Comparison of ENCODE assay signal across 9 cellular contexts in the genomic region with DNA sequence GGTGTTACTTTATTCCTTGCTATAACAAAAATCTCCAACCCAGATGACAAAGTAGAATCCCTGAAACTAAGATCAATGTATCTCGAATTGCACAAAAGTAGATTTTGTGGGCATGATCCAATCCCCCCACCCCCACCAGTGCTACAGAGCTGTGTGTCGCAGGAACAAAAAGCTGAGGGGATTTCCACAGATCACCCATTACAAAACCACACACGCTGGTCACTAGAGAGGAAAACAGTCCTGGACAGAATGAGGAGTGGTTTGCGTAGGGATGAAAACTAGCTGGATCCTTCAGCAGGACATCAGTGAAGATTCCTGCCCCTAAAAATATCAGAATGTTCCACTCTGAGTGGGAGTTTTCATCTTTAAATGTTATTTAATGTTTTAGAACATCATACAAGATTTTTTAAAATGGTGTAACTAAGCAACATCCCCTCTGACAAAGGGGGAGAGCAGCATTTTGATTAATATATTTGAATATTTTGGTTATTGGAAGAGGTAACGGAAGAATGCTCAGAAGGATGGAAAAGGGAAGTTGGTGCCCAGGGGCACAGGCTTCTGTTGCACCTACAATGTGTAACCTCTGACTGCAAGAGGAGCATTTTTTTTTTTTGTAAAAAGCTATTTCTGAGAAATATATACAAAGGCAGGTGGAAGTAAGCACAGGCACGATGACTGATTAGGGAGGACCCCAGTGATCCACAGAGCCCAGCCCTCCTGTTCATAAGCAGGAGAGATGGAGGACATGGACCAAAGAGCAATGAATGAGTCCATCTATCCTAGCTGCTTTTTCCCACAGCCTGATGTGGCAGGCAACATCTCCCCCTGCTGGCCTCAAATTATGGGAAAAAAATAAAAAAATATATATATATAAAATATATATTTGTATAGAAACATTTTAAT.
DNase-seq lines count a peak whose midpoint lies in the region; ATAC-seq and TF ChIP-seq lines count a peak whose summit lies in the region.
"Had no signal": no experiment of that assay in that cellular context is flagged by ENCODE, and none has a peak within 500 bp of the region (broad histone marks: within the 10 kb centered on the region; RNA-seq: fewer than 3 reads in every experiment).

No MANE protein-coding gene starts in this region.

- H3K9me3 ChIP-seq in T-helper 17 cell (ENCODE audit: control insufficient read depth, low read length, poor library complexity, severe bottlenecking) (no peaks in the 10 kb centered on the region), HAP-1 (no peaks in the 10 kb centered on the region)

- TF ChIP-seq CTCF in nephron (IDR thresholded peaks at IDR 0.05; ENCODE audit: unreplicated experiment in 3 of 3): peak; percentile 49 to 69 (median 53)

- DNase-seq in NCI-H1417 (lab: John Stamatoyannopoulos, UW): peak in 2 of 3 experiments; percentile 40 to 55
- no peak for DNase-seq in NCI-H1417 treated with DMSO at 0.1 percent for 48 hours (lab: John Stamatoyannopoulos, UW)
- peak in 1 of 3 donors; percentile 6 for DNase-seq in T-helper 17 cell
- DNase-seq in effector CD4-positive, alpha-beta T cell: peak; percentile 4
- DNase-seq in DMS153 treated with DMSO at 0.1 percent for 48 hours (lab: John Stamatoyannopoulos, UW; ENCODE audit: unreplicated experiment): no peak
- DNase-seq in HAP-1 (ENCODE audit: low spot score in 2 of 2): no peak

- H3K4me3 ChIP-seq in HAP-1: no peak overlapping the region

- H3K36me3 Mint-ChIP-seq in T-helper 17 cell (ENCODE audit: low read depth): peaks cover 5% of the 10 kb centered on the region
- H3K36me3 Mint-ChIP-seq in nephron (ENCODE audit: low read depth): no peaks in the 10 kb centered on the region
- H3K36me3 Mint-ChIP-seq: CD8-positive, alpha-beta memory T cell had no signal

- H3K4me1 ChIP-seq in HAP-1: no peaks in the 10 kb centered on the region

- H3K4me1 Mint-ChIP-seq in T-helper 17 cell (peaks cover 2% of the 10 kb centered on the region), nephron (no peaks in the 10 kb centered on the region)

- no peak overlapping the region for H3K27ac Mint-ChIP-seq in T-helper 17 cell
- no peak overlapping the region for H3K27ac Mint-ChIP-seq in nephron

- ATAC-seq in HG03442 (IDR thresholded peaks at IDR 0.05; ENCODE audit: unreplicated experiment) (peak; percentile 45), T-helper 17 cell (peak; percentile 39)

- H3K27me3 ChIP-seq in HAP-1 (ENCODE audit: low read depth): peaks cover 11% of the 10 kb centered on the region; the same call in 1 of the 2 replicates

- H3K4me3 Mint-ChIP-seq in T-helper 17 cell: no peak overlapping the region
- H3K4me3 Mint-ChIP-seq in nephron: no peak overlapping the region
- H3K4me3 Mint-ChIP-seq: CD8-positive, alpha-beta memory T cell had no signal

- in situ Hi-C loops in HAP-1 (cut with MboI; ENCODE audit: low sequenced_read_pairs): no loop called here

- no peaks in the 10 kb centered on the region for H3K36me3 ChIP-seq in HAP-1 (replicated peaks)

- no peaks in the 10 kb centered on the region for H3K9me3 Mint-ChIP-seq in nephron
- H3K9me3 Mint-ChIP-seq: CD8-positive, alpha-beta memory T cell had no signal

- peaks cover 22% of the 10 kb centered on the region for H3K27me3 Mint-ChIP-seq in T-helper 17 cell
- no peaks in the 10 kb centered on the region for H3K27me3 Mint-ChIP-seq in nephron (ENCODE audit: low read depth)

Comparison
In these comparisons a context has a peak if more than half of its experiments do, and no peak if none do; other contexts are left out.
1. DNase-seq: peak in NCI-H1417 (2 of 3) and effector CD4-positive, alpha-beta T cell (single experiment); none in NCI-H1417 treated with DMSO at 0.1 percent for 48 hours (single experiment), DMS153 treated with DMSO at 0.1 percent for 48 hours (single experiment) and HAP-1 (0 of 2).